8 cellular contexts compared by ENCODE assay signal in the genomic region with DNA sequence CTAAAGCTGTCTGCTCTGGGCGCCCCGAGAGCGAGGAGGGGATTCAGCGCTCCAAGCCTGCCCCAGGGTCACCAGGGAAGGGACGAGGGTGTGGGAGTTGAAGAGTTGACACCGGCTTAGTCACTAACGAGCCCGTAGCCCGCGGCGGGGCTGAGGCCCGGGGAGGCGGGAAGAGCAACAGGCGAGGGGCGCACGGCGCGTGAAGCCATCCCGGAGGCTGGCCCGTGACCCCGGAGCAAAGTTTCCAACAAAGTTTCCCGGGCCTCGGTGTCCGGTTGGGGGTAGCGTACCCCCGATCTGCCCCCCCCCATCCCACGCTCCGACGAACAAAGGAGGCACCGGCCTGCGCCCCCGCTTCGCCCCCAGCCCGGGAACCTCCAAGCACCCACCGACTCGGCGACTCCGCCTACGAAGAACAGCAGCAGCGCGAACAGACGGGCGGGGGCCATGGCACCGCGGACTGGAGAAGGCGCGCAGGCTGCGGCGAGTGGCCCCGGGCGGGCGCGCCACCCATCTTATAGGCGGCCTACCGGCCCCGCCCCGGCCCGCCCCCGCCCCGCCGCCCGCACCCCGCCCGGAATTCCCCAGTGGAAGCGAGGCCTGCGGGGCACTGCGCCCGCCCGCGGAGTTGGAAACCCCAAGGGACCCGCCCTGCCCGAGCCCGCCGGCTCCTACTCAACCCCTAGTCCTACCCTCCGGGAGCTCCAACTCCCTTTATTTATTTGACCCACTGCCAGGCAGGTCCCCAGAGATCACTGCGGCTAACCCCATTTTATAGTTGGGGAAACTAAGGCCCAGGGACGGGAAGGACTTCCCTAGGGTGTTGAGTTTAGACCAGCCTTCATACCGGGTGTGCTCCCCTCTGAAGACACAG. TPM values are rescaled to one million over a fixed set of nuclear protein-coding genes. Genes with fewer than 3 reads are reported as not detected.
DNase-seq lines count a peak whose midpoint lies in the region; ATAC-seq and TF ChIP-seq lines count a peak whose summit lies in the region.

A gene with protein sequence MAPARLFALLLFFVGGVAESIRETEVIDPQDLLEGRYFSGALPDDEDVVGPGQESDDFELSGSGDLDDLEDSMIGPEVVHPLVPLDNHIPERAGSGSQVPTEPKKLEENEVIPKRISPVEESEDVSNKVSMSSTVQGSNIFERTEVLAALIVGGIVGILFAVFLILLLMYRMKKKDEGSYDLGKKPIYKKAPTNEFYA (minus strand): TSS at position 489 of the 874 bp plus-strand sequence. CDS start 40 bp downstream, at position 449.

- peak within 1 kb of the TSS; percentile 57 for H2AK5ac ChIP-seq in neuronal stem cell (ENCODE audit: low read depth, low read length)

- H3K9ac ChIP-seq in neuronal stem cell (ENCODE audit: low read depth, low read length, poor library complexity) = peak within 1 kb of the TSS; percentile 88

- H3K79me1 ChIP-seq in neuronal stem cell (ENCODE audit: low read depth, low read length) = no peaks in the 10 kb centered on the region

- H2AFZ ChIP-seq in neuronal stem cell (ENCODE audit: low read length) = peak within 1 kb of the TSS; percentile 94

- peak within 1 kb of the TSS; percentile 50 for H2BK15ac ChIP-seq in neuronal stem cell (ENCODE audit: low read length)

- H4K91ac ChIP-seq in neuronal stem cell (ENCODE audit: low read depth, low read length, poor library complexity) = no peak within 1 kb of the TSS

- H3K27ac ChIP-seq in foreskin keratinocyte (peak within 1 kb of the TSS; percentile 92), neuronal stem cell (replicated peaks; ENCODE audit: low read length) (no peak within 1 kb of the TSS), testis (peak within 1 kb of the TSS; percentile 80 to 85)

- TF ChIP-seq CTCF in foreskin keratinocyte (conservative IDR thresholded peaks at IDR 0.05) (no peak), testis (IDR thresholded peaks at IDR 0.05) (no peak)

- H2BK120ac ChIP-seq in neuronal stem cell (ENCODE audit: low read depth, low read length) = peak within 1 kb of the TSS; percentile 16

- ATAC-seq in foreskin keratinocyte (peak; percentile 58), HG02678 (IDR thresholded peaks at IDR 0.05; ENCODE audit: unreplicated experiment) (no peak)

- H3K36me3 ChIP-seq in neuronal stem cell (replicated peaks in 1 of 2; ENCODE audit: control insufficient read depth in 2 of 2, insufficient read depth in 2 of 2, low read length in 2 of 2) (no peaks in the 10 kb centered on the region), testis (ENCODE audit: low read depth, missing control alignments) (no peaks in the 10 kb centered on the region)

- H3K23ac ChIP-seq in neuronal stem cell (ENCODE audit: low read depth, low read length, poor library complexity) = peak within 1 kb of the TSS; percentile 93

- H3K9me3 ChIP-seq in neuronal stem cell (replicated peaks in 1 of 2; ENCODE audit: control insufficient read depth in 2 of 2, insufficient read depth in 1 of 2, low read depth in 1 of 2, low read length in 2 of 2) (no peaks in the 10 kb centered on the region), testis (no peaks in the 10 kb centered on the region)

- whole genome bisulfite sequencing in neuronal stem cell (ENCODE audit: extremely low coverage in 2 of 2, insufficient read length in 2 of 2, insufficient replicate concordance in 1 of 2), 2 donors = no CpG with 5 or more reads among the region's 78 CpGs
- 2 to 25% methylated on average over 3 to 52 of the region's 78 CpGs for WGBS in testis, 2 donors

- peak within 1 kb of the TSS; percentile 8 for H2BK5ac ChIP-seq in neuronal stem cell (ENCODE audit: low read length)

- peak within 1 kb of the TSS; percentile 57 for H3K14ac ChIP-seq in neuronal stem cell (ENCODE audit: low read length)

- intact Hi-C loops in testis (cut with DNase I; ENCODE audit: low total_unique reads) = no loop called here

- H3K27me3 ChIP-seq in foreskin keratinocyte (no peaks in the 10 kb centered on the region), neuronal stem cell (ENCODE audit: control insufficient read depth in 3 of 3, insufficient read depth in 3 of 3, low read depth in 1 of 3, low read length in 3 of 3) (peaks cover 0 to 34% (median 0%) of the 10 kb centered on the region in 3 experiments), testis (no peaks in the 10 kb centered on the region)

- no peak for TF ChIP-seq POLR2A in testis (IDR thresholded peaks at IDR 0.05)

- no peak within 1 kb of the TSS for H3K4ac ChIP-seq in neuronal stem cell (ENCODE audit: low read length)

- H3K4me1 ChIP-seq in foreskin keratinocyte = peaks cover 34% of the 10 kb centered on the region
- H3K4me1 ChIP-seq in neuronal stem cell (ENCODE audit: control insufficient read depth in 2 of 2, insufficient read depth in 1 of 2, low read depth in 1 of 2, low read length in 2 of 2) = peaks cover 20% of the 10 kb centered on the region in 2 donors
- H3K4me1 ChIP-seq in testis = peaks cover 6% of the 10 kb centered on the region

- H3K18ac ChIP-seq in neuronal stem cell (ENCODE audit: low read length) = peak within 1 kb of the TSS; percentile 66

- no peak within 1 kb of the TSS for H4K8ac ChIP-seq in neuronal stem cell (ENCODE audit: low read depth, low read length)

- DNase-seq in A172 (ENCODE audit: low spot score) (peak; percentile 56), GOT3 (lab: John Stamatoyannopoulos, UW) (peak; percentile 64), RPMI8226 (peak; percentile 18), foreskin keratinocyte (peak in 1 of 2 donors; percentile 35), neuronal stem cell (ENCODE audit: low spot score) (no peak), testis (peak; percentile 69)
- DNase-seq in activated naive CD4-positive, alpha-beta T cell (lab: John Stamatoyannopoulos, UW) = peak in 3 of 4 experiments; percentile 8 to 44 (median 22)

- no peak within 1 kb of the TSS for H2BK12ac ChIP-seq in neuronal stem cell (ENCODE audit: low read length)

- H3K4me3 ChIP-seq in neuronal stem cell (ENCODE audit: low read length in 2 of 2) (peak within 1 kb of the TSS; percentile 40 to 86), testis (peak within 1 kb of the TSS; percentile 61 to 76)

- peak within 1 kb of the TSS; percentile 78 for H3K4me2 ChIP-seq in neuronal stem cell (ENCODE audit: insufficient read depth, low read length, poor library complexity, severe bottlenecking)

RNA-seq across cellular contexts. Expression of the gene that starts here (rescaled TPM):
- total RNA-seq in A172 (2014; rRNA removed; shearing (Covaris generic)) = 42.4 and 43.9 TPM in 2 replicates
- 169 and 187 TPM in 2 replicates for total RNA-seq in foreskin keratinocyte
- polyA plus RNA-seq in foreskin keratinocyte = 136 and 143 TPM in 2 replicates
- polyA plus RNA-seq in neuronal stem cell (2013, experiment 1 of 2) = 13.8 TPM
- polyA plus RNA-seq in neuronal stem cell (2013, experiment 2 of 2) = 15.1 TPM
- total RNA-seq in testis = 100 to 1,000 TPM; 191 to 234 TPM
- polyA plus RNA-seq in testis (ENCODE audit: insufficient read depth, low read depth, low replicate concordance) = 124 TPM
